25 cellular contexts compared by ENCODE assay signal in the genomic region with DNA sequence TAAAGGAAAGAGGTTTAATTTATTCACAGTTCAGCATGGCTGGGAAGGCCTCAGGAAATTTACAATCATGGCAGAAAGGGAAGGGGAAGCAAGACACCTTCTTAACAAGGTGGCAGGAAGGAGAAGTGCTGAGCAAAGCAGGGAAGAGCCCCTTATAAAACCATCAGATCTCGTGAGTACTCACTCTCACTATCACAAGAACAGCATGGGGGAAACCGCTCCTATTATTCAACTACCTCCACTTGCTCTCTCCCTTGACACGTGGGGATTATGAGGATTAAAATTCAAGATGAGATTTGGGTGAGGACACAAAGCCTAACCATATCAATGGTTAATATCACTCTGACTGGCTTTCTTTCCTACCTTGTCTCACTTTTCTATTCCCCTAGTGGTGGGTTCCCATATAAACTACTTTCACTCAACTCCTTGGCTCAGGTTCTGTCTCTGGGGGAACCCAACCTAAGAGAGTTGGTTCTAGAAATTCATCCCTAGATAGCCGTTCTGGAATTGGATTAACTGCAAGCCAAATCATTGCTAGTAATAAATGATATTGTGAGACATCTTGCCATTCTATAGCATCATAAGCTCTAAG.
"Had no signal": no experiment of that assay in that cellular context is flagged by ENCODE, and none has a peak within 500 bp of the region (broad histone marks: within the 10 kb centered on the region; RNA-seq: fewer than 3 reads in every experiment).

No MANE protein-coding gene starts in this region.

- H3K4me3 Mint-ChIP-seq: activated B cell treated with CpG ODN at 0.5 μM for 24 hours; activated CD4-positive, alpha-beta memory T cell treated with anti-CD3 and anti-CD28 coated beads, Interleukin-2, amount 10 ng/mL, durations not matched to agents 7 days and 5 days; activated naive CD8-positive, alpha-beta T cell treated with anti-CD3 and anti-CD28 coated beads, Interleukin-2, amount 10 ng/mL, durations not matched to agents 7 days and 5 days; activated T-helper 17 cell treated with anti-CD3 and anti-CD28 coated beads, Interleukin-2, amount 50 U/mL, for 72 hours; immature natural killer cell; stimulated activated memory B cell treated with anti-CD40 and anti-IgM and Interleukin-4, amounts not matched to agents 10 μg/mL and 1 μg/mL and 100 μg/mL, for 72 hours; T-helper 2 cell treated with Interferon-gamma antibody and Interleukin-4, amounts not matched to agents 5 μg/mL and 100 μg/mL, for 36 hours had no signal

- H3K4me1 ChIP-seq: body of pancreas, colonic mucosa, gastroesophageal sphincter, heart right ventricle, left ventricle myocardium inferior, sigmoid colon, upper lobe of right lung had no signal

- H3K9me3 ChIP-seq: body of pancreas, colonic mucosa, gastroesophageal sphincter, heart right ventricle, left ventricle myocardium inferior, ovary, sigmoid colon, upper lobe of right lung had no signal

- H3K4me1 Mint-ChIP-seq: activated B cell treated with CpG ODN at 0.5 μM for 24 hours; activated CD4-positive, alpha-beta memory T cell treated with anti-CD3 and anti-CD28 coated beads, Interleukin-2, amount 10 ng/mL, durations not matched to agents 7 days and 5 days; activated naive CD8-positive, alpha-beta T cell treated with anti-CD3 and anti-CD28 coated beads, Interleukin-2, amount 10 ng/mL, durations not matched to agents 7 days and 5 days; activated T-helper 17 cell treated with anti-CD3 and anti-CD28 coated beads, Interleukin-2, amount 50 U/mL, for 72 hours; immature natural killer cell; stimulated activated memory B cell treated with anti-CD40 and anti-IgM and Interleukin-4, amounts not matched to agents 10 μg/mL and 1 μg/mL and 100 μg/mL, for 72 hours had no signal

- DNase-seq: activated B cell treated with CpG ODN at 0.5 μM for 24 hours; activated CD4-positive, alpha-beta memory T cell treated with anti-CD3 and anti-CD28 coated beads, Interleukin-2, amount 10 ng/mL, durations not matched to agents 7 days and 5 days; activated CD4-positive, alpha-beta T cell treated with anti-CD3 and anti-CD28 coated beads for 48 hours; activated naive CD4-positive, alpha-beta T cell; activated naive CD8-positive, alpha-beta T cell treated with anti-CD3 and anti-CD28 coated beads, Interleukin-2, amount 10 ng/mL, durations not matched to agents 7 days and 5 days; activated T-cell treated with anti-CD3 and anti-CD28 coated beads, Interleukin-2, amount 50 U/mL, for 1 hour; amygdala; body of pancreas; caudate nucleus; colonic mucosa; erythroblast; heart right ventricle; immature natural killer cell; kidney glomerular epithelial cell; left ventricle myocardium inferior; mammary epithelial cell; ovary; sigmoid colon; stimulated activated CD4-positive, alpha-beta T cell treated with anti-CD3 and anti-CD28 coated beads, Interleukin-4, amount 100 ng/mL, for 4 hours; upper lobe of right lung had no signal

- H3K9me3 Mint-ChIP-seq: activated B cell treated with CpG ODN at 0.5 μM for 24 hours; stimulated activated memory B cell treated with anti-CD40 and anti-IgM and Interleukin-4, amounts not matched to agents 10 μg/mL and 1 μg/mL and 100 μg/mL, for 72 hours had no signal

- ATAC-seq: activated T-helper 17 cell treated with anti-CD3 and anti-CD28 coated beads, Interleukin-2, amount 50 U/mL, for 72 hours; body of pancreas; gastroesophageal sphincter; heart right ventricle; stimulated activated memory B cell treated with anti-CD40 and anti-IgM and Interleukin-4, amounts not matched to agents 10 μg/mL and 1 μg/mL and 100 μg/mL, for 72 hours; upper lobe of right lung had no signal

- H3K27ac ChIP-seq: body of pancreas, colonic mucosa, gastroesophageal sphincter, heart right ventricle, left ventricle myocardium inferior, ovary, sigmoid colon, thoracic aorta, upper lobe of right lung had no signal

- H3K36me3 Mint-ChIP-seq: activated naive CD8-positive, alpha-beta T cell treated with anti-CD3 and anti-CD28 coated beads, Interleukin-2, amount 10 ng/mL, durations not matched to agents 7 days and 5 days; stimulated activated memory B cell treated with anti-CD40 and anti-IgM and Interleukin-4, amounts not matched to agents 10 μg/mL and 1 μg/mL and 100 μg/mL, for 72 hours had no signal

- H3K4me3 ChIP-seq: body of pancreas, colonic mucosa, gastroesophageal sphincter, heart right ventricle, left ventricle myocardium inferior, ovary, sigmoid colon, thoracic aorta, upper lobe of right lung had no signal

- H3K36me3 ChIP-seq: colonic mucosa, gastroesophageal sphincter, heart right ventricle, left ventricle myocardium inferior, ovary, sigmoid colon, thoracic aorta, upper lobe of right lung had no signal

- H3K27me3 Mint-ChIP-seq: activated CD4-positive, alpha-beta memory T cell treated with anti-CD3 and anti-CD28 coated beads, Interleukin-2, amount 10 ng/mL, durations not matched to agents 7 days and 5 days; activated naive CD8-positive, alpha-beta T cell treated with anti-CD3 and anti-CD28 coated beads, Interleukin-2, amount 10 ng/mL, durations not matched to agents 7 days and 5 days; activated T-helper 17 cell treated with anti-CD3 and anti-CD28 coated beads, Interleukin-2, amount 50 U/mL, for 72 hours; stimulated activated memory B cell treated with anti-CD40 and anti-IgM and Interleukin-4, amounts not matched to agents 10 μg/mL and 1 μg/mL and 100 μg/mL, for 72 hours had no signal

- H3K27ac Mint-ChIP-seq: activated B cell treated with CpG ODN at 0.5 μM for 24 hours; activated CD4-positive, alpha-beta memory T cell treated with anti-CD3 and anti-CD28 coated beads, Interleukin-2, amount 10 ng/mL, durations not matched to agents 7 days and 5 days; activated naive CD8-positive, alpha-beta T cell treated with anti-CD3 and anti-CD28 coated beads, Interleukin-2, amount 10 ng/mL, durations not matched to agents 7 days and 5 days; activated T-helper 17 cell treated with anti-CD3 and anti-CD28 coated beads, Interleukin-2, amount 50 U/mL, for 72 hours; immature natural killer cell; stimulated activated memory B cell treated with anti-CD40 and anti-IgM and Interleukin-4, amounts not matched to agents 10 μg/mL and 1 μg/mL and 100 μg/mL, for 72 hours; T-helper 2 cell treated with Interferon-gamma antibody and Interleukin-4, amounts not matched to agents 5 μg/mL and 100 μg/mL, for 36 hours had no signal
